19 cellular contexts compared by ENCODE assay signal in the genomic region with DNA sequence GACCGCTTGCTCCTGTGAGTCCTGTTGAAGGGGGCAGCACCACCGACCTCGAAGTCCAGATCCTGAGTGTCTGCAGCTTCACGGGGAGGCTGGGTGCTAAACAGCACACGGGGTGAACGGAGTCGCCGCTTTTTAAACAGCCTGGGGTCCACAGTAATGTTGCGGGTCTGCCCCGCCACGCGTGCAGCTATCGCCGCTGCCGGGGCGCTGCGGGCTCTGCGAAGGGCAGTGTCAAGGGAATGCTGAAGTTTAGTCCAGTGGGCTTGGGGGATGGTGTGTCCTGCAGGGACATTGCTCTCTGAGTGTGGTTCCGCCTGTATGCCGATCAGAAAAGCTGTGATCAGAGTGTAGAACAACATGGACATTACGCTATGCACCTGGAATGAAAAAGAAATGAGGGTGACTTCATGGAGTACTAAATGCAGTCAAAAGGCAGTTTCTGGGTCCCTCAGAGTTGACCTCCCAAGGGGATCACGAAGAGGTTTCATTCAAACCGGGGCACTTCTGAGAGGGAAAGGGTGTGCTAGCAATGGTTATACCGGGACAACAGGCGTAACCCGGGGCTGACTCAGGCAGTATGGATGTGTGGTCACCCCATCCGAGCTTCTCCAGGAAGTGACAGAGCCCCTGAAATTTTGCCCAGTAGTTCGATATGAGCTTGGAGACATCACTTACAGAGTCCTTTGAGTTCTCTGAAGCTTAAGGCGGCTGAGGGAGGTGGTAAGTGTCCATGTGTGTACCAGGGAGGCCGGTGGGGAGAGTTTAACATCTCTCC. TPM values are rescaled to one million over a fixed set of nuclear protein-coding genes. Genes with fewer than 3 reads are reported as not detected.
DNase-seq lines count a peak whose midpoint lies in the region; ATAC-seq, FAIRE-seq and TF ChIP-seq lines count a peak whose summit lies in the region.
"Had no signal": no experiment of that assay in that cellular context is flagged by ENCODE, and none has a peak within 500 bp of the region (broad histone marks: within the 10 kb centered on the region; RNA-seq: fewer than 3 reads in every experiment).

No MANE protein-coding gene starts in this region.

- no peak for TF ChIP-seq RAD21 in K562 (CRISPR knock-in tag; conservative IDR thresholded peaks at IDR 0.05 in 1 of 2, IDR thresholded peaks at IDR 0.05 in 1 of 2)

- peak; percentile 37 for DNase-seq in EH (ENCODE audit: low read depth)
- no peak for DNase-seq in HFFc6
- no peak for DNase-seq in K562 (ENCODE audit: extremely low read depth in 1 of 4, low spot score in 3 of 4)
- DNase-seq in osteoblast (ENCODE audit: insufficient read length, low spot score, missing footprints): peak; percentile 89
- no peak for DNase-seq in Kasumi-1 (lab: John Stamatoyannopoulos, UW)
- DNase-seq in kidney glomerular epithelial cell (lab: John Stamatoyannopoulos, UW): no peak
- no peak for DNase-seq in Ammon's horn (ENCODE audit: low spot score)
- DNase-seq: AML-193; CD4-positive, CD25-positive, alpha-beta regulatory T cell; DMS53; GDM1 had no signal

- H4K20me1 ChIP-seq in K562 (replicated peaks; ENCODE audit: control insufficient read depth, insufficient read depth, low read length): 0 out of 2 replicates have a peak, but pooled peaks cover 3% of the 10 kb centered on the region
- H4K20me1 ChIP-seq in osteoblast (ENCODE audit: insufficient read depth, low read length): no peaks in the 10 kb centered on the region
- H4K20me1 ChIP-seq: BLaER1 treated with 17β-estradiol and CSF1 and Interleukin-3, amounts not matched to agents 10 nM and 100 nM had no signal

- 0 out of 4 replicates have a peak overlapping the region, but pooled peaks of 1 of the 2 experiments have one; percentile 39 for H3K9ac ChIP-seq in K562 (ENCODE audit: insufficient read depth in 1 of 2, low read depth in 2 of 2, low read length in 2 of 2)
- H3K9ac ChIP-seq: BLaER1 treated with 17β-estradiol and CSF1 and Interleukin-3, amounts not matched to agents 10 nM and 100 nM; KMS-11 had no signal

- in situ Hi-C loops in K562 (cut with MboI): no loop called here

- H3K27ac Mint-ChIP-seq in HFFc6: peak overlapping the region; percentile 86
- H3K27ac Mint-ChIP-seq: IgD-negative memory B cell had no signal

- peaks cover 89% of the 10 kb centered on the region for H3K36me3 Mint-ChIP-seq in HFFc6 (ENCODE audit: low read depth)
- H3K36me3 Mint-ChIP-seq: CD4-positive, CD25-positive, alpha-beta regulatory T cell; IgD-negative memory B cell had no signal

- H2AFZ ChIP-seq in K562 (ENCODE audit: low read depth, low read length): no peak overlapping the region
- no peak overlapping the region for H2AFZ ChIP-seq in osteoblast (ENCODE audit: low read length)

- H3K27me3 ChIP-seq in K562 (ENCODE audit: control insufficient read depth in 2 of 2, insufficient read depth in 2 of 2, low read length in 2 of 2): peaks cover 19 to 42% of the 10 kb centered on the region in 2 experiments
- H3K27me3 ChIP-seq in osteoblast (ENCODE audit: insufficient read depth, low read length): no peaks in the 10 kb centered on the region
- H3K27me3 ChIP-seq: BLaER1 treated with 17β-estradiol and CSF1 and Interleukin-3, amounts not matched to agents 10 nM and 100 nM had no signal

- peaks cover 83% of the 10 kb centered on the region for H3K4me1 Mint-ChIP-seq in HFFc6 (ENCODE audit: low read depth)
- H3K4me1 Mint-ChIP-seq: CD4-positive, CD25-positive, alpha-beta regulatory T cell; IgD-negative memory B cell had no signal

- H3K4me3 ChIP-seq in K562 (no peak overlapping the region), osteoblast (ENCODE audit: insufficient read depth, low read length) (no peak overlapping the region)
- H3K4me3 ChIP-seq: BLaER1 treated with 17β-estradiol and CSF1 and Interleukin-3, amounts not matched to agents 10 nM and 100 nM; HAP-1 had no signal

- TF ChIP-seq POLR2A in K562 (conservative IDR thresholded peaks at IDR 0.05): no peak

- H3K79me2 ChIP-seq in K562 (ENCODE audit: control insufficient read depth, insufficient read depth, low read length) (no peaks in the 10 kb centered on the region), osteoblast (ENCODE audit: insufficient read depth, low read length) (no peaks in the 10 kb centered on the region)

- CTCF ChIA-PET in K562 (lab: Yijun Ruan, JAX; ENCODE audit: low intra/inter-chr PET ratio): no interaction called here

- H3K4me1 ChIP-seq in K562 (replicated peaks in 1 of 2; ENCODE audit: control insufficient read depth in 2 of 2, insufficient read depth in 2 of 2, low read length in 2 of 2): no peaks in the 10 kb centered on the region
- H3K4me1 ChIP-seq in osteoblast (ENCODE audit: insufficient read depth, low read length): peaks cover 11% of the 10 kb centered on the region
- H3K4me1 ChIP-seq: HAP-1 had no signal

- TF ChIP-seq EP300 in K562 (IDR thresholded peaks at IDR 0.05; ENCODE audit: low read length): no peak

- intact Hi-C loops in K562 (cut with micrococcal nuclease): no loop called here

- peak overlapping the region; percentile 28; the same call in 1 of the 2 replicates for H3K4me3 Mint-ChIP-seq in HFFc6
- H3K4me3 Mint-ChIP-seq: CD4-positive, CD25-positive, alpha-beta regulatory T cell; IgD-negative memory B cell had no signal

- H3K27me3 Mint-ChIP-seq in HFFc6 (ENCODE audit: insufficient read depth): peaks cover 4% of the 10 kb centered on the region
- H3K27me3 Mint-ChIP-seq: CD4-positive, CD25-positive, alpha-beta regulatory T cell had no signal

- no peaks in the 10 kb centered on the region for H3K36me3 ChIP-seq in K562 (ENCODE audit: control insufficient read depth, insufficient read depth, low read length)
- H3K36me3 ChIP-seq in osteoblast (ENCODE audit: insufficient read depth, low read length): peaks cover 41% of the 10 kb centered on the region
- H3K36me3 ChIP-seq: BLaER1 treated with 17β-estradiol and CSF1 and Interleukin-3, amounts not matched to agents 10 nM and 100 nM; HAP-1 had no signal

- ATAC-seq in K562: peak; percentile 21; the same call in 2 of the 3 replicates

- under 1% methylated on average over 26 of the region's 30 CpGs for WGBS in K562 (ENCODE audit: insufficient coverage, low coverage, missing lambda C conversion rate)

- BruUV-seq in K562 (replicated peaks; lab: Mats Ljungman, UMichigan): no TSS peak

- POLR2A ChIA-PET in K562 (lab: Yijun Ruan, JAX): interaction anchor here (0.6 kb wide), 1 partner anchor 57 kb away, joined by 3 read pairs; no protein-coding TSS in a partner anchor

- no peaks in the 10 kb centered on the region for H3K9me3 Mint-ChIP-seq in HFFc6
- H3K9me3 Mint-ChIP-seq: IgD-negative memory B cell had no signal

- no peak overlapping the region for H3K27ac ChIP-seq in K562 (ENCODE audit: extremely low read depth, low read depth, low read length)
- peak overlapping the region; percentile 9 for H3K27ac ChIP-seq in osteoblast (ENCODE audit: low read depth, low read length)
- H3K27ac ChIP-seq: BLaER1 treated with 17β-estradiol and CSF1 and Interleukin-3, amounts not matched to agents 10 nM and 100 nM; KMS-11 had no signal

- no peak for TF ChIP-seq CTCF in HFFc6 (IDR thresholded peaks at IDR 0.05)
- no peak for TF ChIP-seq CTCF in K562 (IDR thresholded peaks at IDR 0.05 in 2 of 3, conservative IDR thresholded peaks at IDR 0.05 in 1 of 3; ENCODE audit: insufficient read depth in 2 of 3, low read depth in 1 of 3, low read length in 3 of 3)
- TF ChIP-seq CTCF in osteoblast (IDR thresholded peaks at IDR 0.05; ENCODE audit: extremely low read depth, low read depth, low read length): no peak

- H3K9me1 ChIP-seq in K562 (ENCODE audit: control insufficient read depth, insufficient read depth, low read length): no peaks in the 10 kb centered on the region

- H3K9me3 ChIP-seq in K562 (replicated peaks; ENCODE audit: control insufficient read depth, insufficient read depth, low read depth, low read length) (no peaks in the 10 kb centered on the region), osteoblast (ENCODE audit: low read depth, low read length) (no peaks in the 10 kb centered on the region)
- H3K9me3 ChIP-seq: BLaER1 treated with 17β-estradiol and CSF1 and Interleukin-3, amounts not matched to agents 10 nM and 100 nM; HAP-1 had no signal

- H3K4me2 ChIP-seq in K562 (ENCODE audit: insufficient read depth, low read length) (no peak overlapping the region), osteoblast (ENCODE audit: insufficient read depth, low read length) (no peak overlapping the region)
- H3K4me2 ChIP-seq: BLaER1 treated with 17β-estradiol and CSF1 and Interleukin-3, amounts not matched to agents 10 nM and 100 nM; KMS-11 had no signal

- FAIRE-seq in K562 (lab: Jason Lieb, UNC): no peak
- FAIRE-seq: A204.1, GM12892, H1 had no signal

TF ChIP-seq in K562, 482 proteins besides CTCF, POLR2A, EP300 and RAD21:
- no peak for TF ChIP-seq ZNF384 (IDR thresholded peaks at IDR 0.05; ENCODE audit: low read depth, low read length)

RNA-seq across cellular contexts. Expression of gene NGF, which starts 51.4 kb away (rescaled TPM):
- total RNA-seq in HFFc6 (2021; fragmentation: NEBNext Ultra II Directional; extraction: Animal tissue kit (Norgen Biotek cat#: 25700)): 10 to 100 TPM; 44.4 to 53.8 (median 51.0) TPM
- not detected in 2 replicates for total RNA-seq in K562 (2011; cell fraction: chromatin; rRNA removed; ENCODE audit: low replicate concordance)
- total RNA-seq in K562 (2011; cell fraction: nucleolus; rRNA removed): not detected in 2 replicates
- not detected in 2 replicates for total RNA-seq in K562 (2011; cell fraction: nucleoplasm; rRNA removed)
- total RNA-seq in K562 (2014; rRNA removed) (not detected in 2 replicates), K562 (2014; rRNA removed; fragmentation: Illumina TruSeq; extraction: Trizol) (not detected in 2 replicates), K562 (2015; rRNA removed; fragmentation: Illumina TruSeq; extraction: Trizol) (not detected in 2 replicates), K562 (2021) (not detected in 2 replicates), osteoblast (3.8 and 6.2 TPM in 2 replicates)
- polyA plus RNA-seq in K562 (2011; rRNA removed) (not detected in 2 replicates), K562 (2014; fragmentation: Illumina TruSeq; extraction: Trizol) (not detected in 2 replicates), K562 (2014; fragmentation: Nextera tagmentation; extraction: Ambion mirVana) (not detected), K562 (2014; rRNA removed) (not detected in 2 replicates)
- polyA plus RNA-seq in K562 (2011; cell fraction: cytosol; rRNA removed): not detected in 2 replicates
- not detected in 2 replicates for polyA plus RNA-seq in K562 (2011; cell fraction: nucleus; rRNA removed)
- polyA plus RNA-seq in K562 (2012): not detected in 2 replicates
- polyA minus RNA-seq in K562 (2011; rRNA and poly(A)+ RNA removed): not detected in 2 replicates
- not detected in 2 replicates for polyA minus RNA-seq in K562 (2011; cell fraction: cytosol; rRNA and poly(A)+ RNA removed)
- polyA minus RNA-seq in K562 (2011; cell fraction: nucleus; rRNA and poly(A)+ RNA removed): not detected in 2 replicates
- total RNA-seq: CD4-positive, CD25-positive, alpha-beta regulatory T cell; H1; HT-29 had no signal
- polyA plus RNA-seq: CD4-positive, CD25-positive, alpha-beta regulatory T cell; IgD-negative memory B cell had no signal

Comparison
In these comparisons a context has a peak if more than half of its experiments do, and no peak if none do; other contexts are left out.
1. DNase-seq: peak in EH (single experiment) and osteoblast (single experiment); none in HFFc6 (single experiment), K562 (0 of 4), Kasumi-1 (0 of 2), kidney glomerular epithelial cell (single experiment) and Ammon's horn (single experiment).